In genomic region chr5:65190328-65191053, GRCh38 we compare ENCODE assay signal across 9 cellular contexts.
A peak's percentile ranks its signal among the peaks of the same experiment; 100 is the strongest.
DNase-seq lines count a peak whose midpoint lies in the region; ATAC-seq lines count a peak whose summit lies in the region.
"Had no signal": no experiment of that assay in that cellular context is flagged by ENCODE, and none has a peak within 500 bp of the region (broad histone marks: within the 10 kb centered on the region; RNA-seq: fewer than 3 reads in every experiment).

No MANE protein-coding gene starts in this region.

- H3K27ac Mint-ChIP-seq in activated T-cell treated with anti-CD3 and anti-CD28 coated beads, Interleukin-2, amount 50 U/mL, for 24 hours: peak overlapping the region; percentile 95

- peak overlapping the region; percentile 45 for H3K4me3 Mint-ChIP-seq in activated T-cell treated with anti-CD3 and anti-CD28 coated beads, Interleukin-2, amount 50 U/mL, for 24 hours

- no peaks in the 10 kb centered on the region for H3K36me3 Mint-ChIP-seq in activated T-cell treated with anti-CD3 and anti-CD28 coated beads, Interleukin-2, amount 50 U/mL, for 24 hours (ENCODE audit: low read depth)

- peaks cover 32% of the 10 kb centered on the region for H3K4me1 Mint-ChIP-seq in activated T-cell treated with anti-CD3 and anti-CD28 coated beads, Interleukin-2, amount 50 U/mL, for 24 hours (ENCODE audit: low read depth)

- DNase-seq in activated T-cell treated with anti-CD3 and anti-CD28 coated beads, Interleukin-2, amount 50 U/mL, for 24 hours: no peak
- DNase-seq in non-pigmented ciliary epithelial cell (ENCODE audit: low read depth): peak; percentile 98
- DNase-seq in NCI-H146 treated with DMSO at 0.1 percent for 48 hours (lab: John Stamatoyannopoulos, UW; ENCODE audit: unreplicated experiment): no peak
- DNase-seq in SKM-1 treated with dmso at 0.1 percent for 144 hours (lab: John Stamatoyannopoulos, UW; ENCODE audit: unreplicated experiment): no peak
- no peak for DNase-seq in left lobe of liver (ENCODE audit: low spot score)
- DNase-seq: ovary had no signal

- ATAC-seq in GM18858 (IDR thresholded peaks at IDR 0.05; ENCODE audit: unreplicated experiment) (peak; percentile 63), HG02642 (IDR thresholded peaks at IDR 0.05; ENCODE audit: poor library complexity, unreplicated experiment) (peak; percentile 69), esophagus mucosa (no peak), left lobe of liver (no peak)

- no peaks in the 10 kb centered on the region for H3K9me3 Mint-ChIP-seq in activated T-cell treated with anti-CD3 and anti-CD28 coated beads, Interleukin-2, amount 50 U/mL, for 24 hours

- H3K27me3 Mint-ChIP-seq in activated T-cell treated with anti-CD3 and anti-CD28 coated beads, Interleukin-2, amount 50 U/mL, for 24 hours: peaks cover 5% of the 10 kb centered on the region

Comparison
In these comparisons a context has a peak if more than half of its experiments do, and no peak if none do; other contexts are left out.
1. ATAC-seq: peak in GM18858 (single experiment) and HG02642 (single experiment); none in esophagus mucosa (single experiment) and left lobe of liver (single experiment).